ENCODE assay signal across 1 cellular context in the genomic region with DNA sequence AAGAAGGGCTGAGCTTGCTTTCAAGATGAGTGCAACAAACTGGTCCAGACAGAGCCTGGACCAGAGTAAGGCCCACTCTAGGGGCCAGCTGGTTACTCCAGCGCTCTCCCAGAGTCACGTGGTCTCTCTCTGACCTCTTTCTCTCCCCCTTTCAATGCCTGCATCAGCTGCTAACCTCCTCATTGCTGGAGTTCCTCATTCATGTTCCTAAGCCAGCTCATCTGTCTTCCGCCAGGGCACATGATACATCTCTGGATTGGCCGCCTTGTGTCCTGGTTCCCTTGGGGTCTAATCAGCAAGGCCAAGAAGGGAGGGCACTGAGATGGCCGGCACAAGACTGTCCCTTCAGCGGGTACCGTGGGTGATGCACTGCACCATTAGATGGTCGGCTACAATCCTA.
TF ChIP-seq lines count a peak whose summit lies in the region.

No MANE protein-coding gene starts in this region.

TF ChIP-seq in HepG2, 621 proteins besides CTCF, POLR2A, EP300 and RAD21 (continued from another document):
- TF ChIP-seq, protein P1, sequence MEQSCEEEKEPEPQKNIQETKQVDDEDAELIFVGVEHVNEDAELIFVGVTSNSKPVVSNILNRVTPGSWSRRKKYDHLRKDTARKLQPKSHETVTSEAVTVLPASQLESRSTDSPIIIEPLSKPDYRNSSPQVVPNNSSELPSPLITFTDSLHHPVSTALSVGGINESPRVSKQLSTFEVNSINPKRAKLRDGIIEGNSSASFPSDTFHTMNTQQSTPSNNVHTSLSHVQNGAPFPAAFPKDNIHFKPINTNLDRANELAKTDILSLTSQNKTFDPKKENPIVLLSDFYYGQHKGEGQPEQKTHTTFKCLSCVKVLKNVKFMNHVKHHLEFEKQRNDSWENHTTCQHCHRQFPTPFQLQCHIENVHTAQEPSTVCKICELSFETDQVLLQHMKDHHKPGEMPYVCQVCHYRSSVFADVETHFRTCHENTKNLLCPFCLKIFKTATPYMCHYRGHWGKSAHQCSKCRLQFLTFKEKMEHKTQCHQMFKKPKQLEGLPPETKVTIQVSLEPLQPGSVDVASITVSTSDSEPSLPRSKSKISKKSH (CRISPR knock-in tag; IDR thresholded peaks at IDR 0.05; ENCODE audit: borderline replicate concordance), result no peak
- TF ChIP-seq RAD51 (IDR thresholded peaks at IDR 0.05; ENCODE audit: borderline replicate concordance), result peak; percentile 35; the same call in 1 of the 2 replicates
- TF ChIP-seq USF2 (IDR thresholded peaks at IDR 0.05; ENCODE audit: low read depth, low read length), result peak; percentile 27; the same call in 1 of the 2 replicates
- no peak for TF ChIP-seq USF2 (CRISPR knock-in tag; IDR thresholded peaks at IDR 0.05; ENCODE audit: borderline replicate concordance)
